Comparison of ENCODE assay signal across 1 cellular context in genomic region chr12:13000935-13001724, GRCh38.
A peak's percentile ranks its signal among the peaks of the same experiment; 100 is the strongest.
TF ChIP-seq lines count a peak whose summit lies in the region.

No MANE protein-coding gene starts in this region.

TF ChIP-seq in WTC11, 78 proteins besides CTCF, POLR2A, EP300 and RAD21 (continued from another document):
- peak; percentile 64; the same call in 1 of the 2 replicates for TF ChIP-seq HMGXB4 (CRISPR knock-in tag; IDR thresholded peaks at IDR 0.05)
- TF ChIP-seq KAT7 (CRISPR knock-in tag; IDR thresholded peaks at IDR 0.05; ENCODE audit: borderline replicate concordance), result no peak
- peak; percentile 61; the same call in 1 of the 2 replicates for TF ChIP-seq MAX (CRISPR knock-in tag; IDR thresholded peaks at IDR 0.05)
